ENCODE assay signal across 8 cellular contexts in the genomic region with DNA sequence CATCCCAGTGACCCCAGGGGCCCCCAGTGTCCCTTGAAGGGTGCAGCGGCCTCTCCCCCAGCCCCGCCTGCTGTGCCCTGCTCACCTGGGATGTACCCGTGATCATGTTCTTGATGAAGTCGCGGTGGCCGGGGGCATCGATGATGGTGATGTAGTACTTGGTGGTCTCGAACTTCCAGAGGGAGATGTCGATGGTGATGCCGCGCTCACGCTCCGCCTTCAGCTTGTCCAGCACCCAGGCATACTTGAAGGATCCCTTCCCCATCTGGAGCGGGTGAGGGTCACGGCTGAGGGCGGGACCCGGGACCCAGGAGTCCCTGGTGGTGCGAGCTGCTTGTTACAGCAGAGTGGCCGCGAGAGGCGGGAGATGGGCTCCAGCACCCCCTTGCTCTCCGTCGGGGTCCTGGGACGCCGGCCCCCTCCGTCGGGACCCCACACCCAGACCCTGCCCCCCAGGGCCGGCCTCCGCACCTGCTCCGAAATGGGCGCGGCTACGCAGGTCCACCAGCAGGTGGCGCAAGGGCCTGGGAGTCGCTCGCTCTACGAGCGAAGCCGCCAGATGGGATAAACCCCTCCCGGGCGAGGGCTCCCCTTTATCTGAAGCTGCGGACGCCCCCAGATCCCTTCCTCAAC. TPM values are rescaled to one million over a fixed set of nuclear protein-coding genes. Genes with fewer than 3 reads are reported as not detected.
A peak's percentile ranks its signal among the peaks of the same experiment; 100 is the strongest.
DNase-seq lines count a peak whose midpoint lies in the region; ATAC-seq and TF ChIP-seq lines count a peak whose summit lies in the region.

No MANE protein-coding gene starts in this region.

- CTCF ChIA-PET in HEK293 (lab: Yijun Ruan, JAX): interaction anchor here (0.6 to 1.8 kb wide), 12 partner anchors 12 to 63 kb away, joined by 3 to 12 read pairs (median 4); partner anchors contain the start of gene PPDPF

- intact Hi-C loops in left ventricle myocardium superior (cut with micrococcal nuclease): no loop called here

- no peaks in the 10 kb centered on the region for H3K9me3 ChIP-seq in HEK293 (ENCODE audit: control insufficient read depth, insufficient read depth, low read depth, low read length)
- no peaks in the 10 kb centered on the region for H3K9me3 ChIP-seq in skeletal muscle tissue (ENCODE audit: control insufficient read depth in 3 of 3, low read length in 3 of 3)

- peaks cover 0 to 15% (median 9%) of the 10 kb centered on the region in 3 donors for H3K27me3 ChIP-seq in skeletal muscle tissue (ENCODE audit: control insufficient read depth in 3 of 3, insufficient read depth in 3 of 3, low read length in 3 of 3)

- ATAC-seq in left ventricle myocardium superior (peak; percentile 34), GM21825 (IDR thresholded peaks at IDR 0.05; ENCODE audit: unreplicated experiment) (no peak), GM18502 (IDR thresholded peaks at IDR 0.05; ENCODE audit: poor library complexity, unreplicated experiment) (no peak)

- POLR2A ChIA-PET in HEK293 (lab: Yijun Ruan, JAX): interaction anchor here (1.0 to 2.3 kb wide), 2 partner anchors 25 to 31 kb away, joined by 3 to 12 read pairs; partner anchors contain the start of gene PPDPF

- DNase-seq in AG20443 (ENCODE audit: low spot score): peak; percentile 88
- peak; percentile 40 to 75 (median 64) for DNase-seq in T-helper 2 cell
- peak; percentile 20 for DNase-seq in amniotic epithelial cell (ENCODE audit: low read depth)
- DNase-seq in left ventricle myocardium superior: peak; percentile 82

- no peaks in the 10 kb centered on the region for H3K4me1 ChIP-seq in HEK293 (ENCODE audit: control insufficient read depth, insufficient read depth, low read length)
- peaks cover 34 to 70% (median 56%) of the 10 kb centered on the region in 3 donors for H3K4me1 ChIP-seq in skeletal muscle tissue (ENCODE audit: control insufficient read depth in 3 of 3, insufficient read depth in 3 of 3, low read length in 3 of 3)

- H3K4me3 ChIP-seq in HEK293 (ENCODE audit: low read depth, low read length): no peak overlapping the region
- peak overlapping the region; percentile 57 to 88 (median 85) for H3K4me3 ChIP-seq in skeletal muscle tissue (ENCODE audit: low read length in 3 of 3)

- no peak overlapping the region for H3K27ac ChIP-seq in HEK293 (ENCODE audit: extremely low read depth, low read depth, low read length)
- peak overlapping the region; percentile 98 for H3K27ac ChIP-seq in skeletal muscle tissue (ENCODE audit: low read depth, low read length)

- peak; percentile 84 for TF ChIP-seq CTCF in HEK293 (tag by site-specific recombination; IDR thresholded peaks at IDR 0.05)

- H3K36me3 ChIP-seq in HEK293 (ENCODE audit: control insufficient read depth in 2 of 2, insufficient read depth in 1 of 2, low read length in 2 of 2) (peaks cover 13 to 62% of the 10 kb centered on the region in 2 experiments; a peak in 2 of 3 replicates), skeletal muscle tissue (ENCODE audit: control insufficient read depth in 3 of 3, insufficient read depth in 3 of 3, low read length in 3 of 3) (peaks cover 33 to 59% (median 51%) of the 10 kb centered on the region in 3 donors)

- H3K9ac ChIP-seq in skeletal muscle tissue (ENCODE audit: low read depth in 1 of 3, low read length in 3 of 3): peak overlapping the region in 2 of 3 donors; percentile 94 to 95

TF ChIP-seq in HEK293, 187 proteins besides CTCF, POLR2A, EP300 and RAD21 (continues in another document):
- TF ChIP-seq ZNF266 (tag by site-specific recombination; IDR thresholded peaks at IDR 0.05; ENCODE audit: low read depth): no peak
- TF ChIP-seq, protein P1, sequence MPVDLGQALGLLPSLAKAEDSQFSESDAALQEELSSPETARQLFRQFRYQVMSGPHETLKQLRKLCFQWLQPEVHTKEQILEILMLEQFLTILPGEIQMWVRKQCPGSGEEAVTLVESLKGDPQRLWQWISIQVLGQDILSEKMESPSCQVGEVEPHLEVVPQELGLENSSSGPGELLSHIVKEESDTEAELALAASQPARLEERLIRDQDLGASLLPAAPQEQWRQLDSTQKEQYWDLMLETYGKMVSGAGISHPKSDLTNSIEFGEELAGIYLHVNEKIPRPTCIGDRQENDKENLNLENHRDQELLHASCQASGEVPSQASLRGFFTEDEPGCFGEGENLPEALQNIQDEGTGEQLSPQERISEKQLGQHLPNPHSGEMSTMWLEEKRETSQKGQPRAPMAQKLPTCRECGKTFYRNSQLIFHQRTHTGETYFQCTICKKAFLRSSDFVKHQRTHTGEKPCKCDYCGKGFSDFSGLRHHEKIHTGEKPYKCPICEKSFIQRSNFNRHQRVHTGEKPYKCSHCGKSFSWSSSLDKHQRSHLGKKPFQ (tag by site-specific recombination; IDR thresholded peaks at IDR 0.05): no peak
- TF ChIP-seq MEIS1 (CRISPR knock-in tag; IDR thresholded peaks at IDR 0.05; ENCODE audit: borderline replicate concordance): no peak
- TF ChIP-seq ZNF701 (tag by site-specific recombination; IDR thresholded peaks at IDR 0.05): no peak
- TF ChIP-seq ZSCAN16 (tag by site-specific recombination; IDR thresholded peaks at IDR 0.05): no peak
- no peak for TF ChIP-seq ZBTB48 (tag by site-specific recombination; IDR thresholded peaks at IDR 0.05)
- TF ChIP-seq, protein P2, sequence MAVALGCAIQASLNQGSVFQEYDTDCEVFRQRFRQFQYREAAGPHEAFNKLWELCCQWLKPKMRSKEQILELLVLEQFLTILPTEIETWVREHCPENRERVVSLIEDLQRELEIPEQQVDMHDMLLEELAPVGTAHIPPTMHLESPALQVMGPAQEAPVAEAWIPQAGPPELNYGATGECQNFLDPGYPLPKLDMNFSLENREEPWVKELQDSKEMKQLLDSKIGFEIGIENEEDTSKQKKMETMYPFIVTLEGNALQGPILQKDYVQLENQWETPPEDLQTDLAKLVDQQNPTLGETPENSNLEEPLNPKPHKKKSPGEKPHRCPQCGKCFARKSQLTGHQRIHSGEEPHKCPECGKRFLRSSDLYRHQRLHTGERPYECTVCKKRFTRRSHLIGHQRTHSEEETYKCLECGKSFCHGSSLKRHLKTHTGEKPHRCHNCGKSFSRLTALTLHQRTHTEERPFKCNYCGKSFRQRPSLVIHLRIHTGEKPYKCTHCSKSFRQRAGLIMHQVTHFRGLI (tag by site-specific recombination; IDR thresholded peaks at IDR 0.05): no peak
- TF ChIP-seq ZNF518A (tag by site-specific recombination; conservative IDR thresholded peaks at IDR 0.05; ENCODE audit: low read depth): no peak
- TF ChIP-seq, protein P3, sequence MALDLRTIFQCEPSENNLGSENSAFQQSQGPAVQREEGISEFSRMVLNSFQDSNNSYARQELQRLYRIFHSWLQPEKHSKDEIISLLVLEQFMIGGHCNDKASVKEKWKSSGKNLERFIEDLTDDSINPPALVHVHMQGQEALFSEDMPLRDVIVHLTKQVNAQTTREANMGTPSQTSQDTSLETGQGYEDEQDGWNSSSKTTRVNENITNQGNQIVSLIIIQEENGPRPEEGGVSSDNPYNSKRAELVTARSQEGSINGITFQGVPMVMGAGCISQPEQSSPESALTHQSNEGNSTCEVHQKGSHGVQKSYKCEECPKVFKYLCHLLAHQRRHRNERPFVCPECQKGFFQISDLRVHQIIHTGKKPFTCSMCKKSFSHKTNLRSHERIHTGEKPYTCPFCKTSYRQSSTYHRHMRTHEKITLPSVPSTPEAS (tag by site-specific recombination; IDR thresholded peaks at IDR 0.05): no peak

RNA-seq across cellular contexts. Expression of gene EEF1A2, which starts 3.0 kb away (rescaled TPM):
- 1,346 TPM for total RNA-seq in left ventricle myocardium superior
- 255 TPM for total RNA-seq in skeletal muscle tissue

RNA-seq across cellular contexts. Expression of gene KCNQ2, which starts 23.4 kb away (rescaled TPM):
- total RNA-seq in left ventricle myocardium superior: 0.52 TPM
- total RNA-seq in skeletal muscle tissue: 1.6 TPM

RNA-seq across cellular contexts. Expression of gene PPDPF, which starts 24.7 kb away (rescaled TPM):
- total RNA-seq in left ventricle myocardium superior: 307 TPM
- total RNA-seq in skeletal muscle tissue: 24.0 TPM

RNA-seq across cellular contexts. Expression of gene PTK6, which starts 41.3 kb away (rescaled TPM):
- not detected for total RNA-seq in left ventricle myocardium superior
- not detected for total RNA-seq in skeletal muscle tissue

RNA-seq across cellular contexts. Expression of gene SRMS, which starts 51.7 kb away (rescaled TPM):
- total RNA-seq in left ventricle myocardium superior (not detected), skeletal muscle tissue (not detected)

Comparison
In these comparisons a context has a peak if more than half of its experiments do, and no peak if none do; other contexts are left out.
1. DNase-seq: peak in every context shown above with its lines; median percentile 88 in AG20443; 82 in left ventricle myocardium superior; 64 in T-helper 2 cell; 20 in amniotic epithelial cell.
2. RNA of gene PPDPF, which starts 24.7 kb away (total RNA-seq): 307 TPM in left ventricle myocardium superior (single experiment); 24.0 TPM in skeletal muscle tissue (single experiment); every median in the first group is over 10 times any median in the second.